ENCODE assay signal across 9 cellular contexts in genomic region chr22:22692707-22693530, GRCh38. TPM values are rescaled to one million over a fixed set of nuclear protein-coding genes. Genes with fewer than 3 reads are reported as not detected.
A peak's percentile ranks its signal among the peaks of the same experiment; 100 is the strongest.
DNase-seq lines count a peak whose midpoint lies in the region; ATAC-seq and TF ChIP-seq lines count a peak whose summit lies in the region.
"Had no signal": no experiment of that assay in that cellular context is flagged by ENCODE, and none has a peak within 500 bp of the region (broad histone marks: within the 10 kb centered on the region; RNA-seq: fewer than 3 reads in every experiment).

No MANE protein-coding gene starts in this region.

- H3K4me3 Mint-ChIP-seq in activated naive CD8-positive, alpha-beta T cell treated with anti-CD3 and anti-CD28 coated beads for 36 hours: no peak overlapping the region

- no peaks in the 10 kb centered on the region for H3K4me1 Mint-ChIP-seq in activated naive CD8-positive, alpha-beta T cell treated with anti-CD3 and anti-CD28 coated beads for 36 hours

- no peaks in the 10 kb centered on the region for H3K27me3 Mint-ChIP-seq in activated naive CD8-positive, alpha-beta T cell treated with anti-CD3 and anti-CD28 coated beads for 36 hours

- no peak overlapping the region for H3K4me3 ChIP-seq in HFF-Myc (replicated peaks; ENCODE audit: low read depth, low read length)

- DNase-seq in AG20443 (ENCODE audit: low spot score): peak; percentile 59
- DNase-seq in HFF-Myc (ENCODE audit: extremely low read depth, low read depth): no peak
- peak; percentile 11 for DNase-seq in SHP77 treated with DMSO at 0.1 percent for 48 hours (lab: John Stamatoyannopoulos, UW)
- DNase-seq in activated naive CD8-positive, alpha-beta T cell treated with anti-CD3 and anti-CD28 coated beads for 36 hours: peak; percentile 62
- DNase-seq in kidney glomerular epithelial cell (lab: John Stamatoyannopoulos, UW): peak; percentile 72
- peak; percentile 34 for DNase-seq in stimulated activated CD8-positive, alpha-beta memory T cell treated with anti-CD3 and anti-CD28 coated beads, Interleukin-15, amount 100 ng/mL, for 1 hour (ENCODE audit: low read depth)
- DNase-seq in SKM-1 (lab: John Stamatoyannopoulos, UW; ENCODE audit: unreplicated experiment): no peak

- no peaks in the 10 kb centered on the region for H3K36me3 Mint-ChIP-seq in activated naive CD8-positive, alpha-beta T cell treated with anti-CD3 and anti-CD28 coated beads for 36 hours

- H3K9me3 Mint-ChIP-seq in activated naive CD8-positive, alpha-beta T cell treated with anti-CD3 and anti-CD28 coated beads for 36 hours: no peaks in the 10 kb centered on the region

- ATAC-seq in GM18520 (IDR thresholded peaks at IDR 0.05; ENCODE audit: unreplicated experiment): no peak

- H3K27ac Mint-ChIP-seq in activated naive CD8-positive, alpha-beta T cell treated with anti-CD3 and anti-CD28 coated beads for 36 hours: no peak overlapping the region

- peak; percentile 76 for TF ChIP-seq CTCF in HFF-Myc (IDR thresholded peaks at IDR 0.05; ENCODE audit: low read depth, low read length, missing control alignments)

RNA-seq across cellular contexts. Expression of gene GGTLC2, which starts 48.5 kb away (rescaled TPM):
- not detected for total RNA-seq in activated naive CD8-positive, alpha-beta T cell treated with anti-CD3 and anti-CD28 coated beads for 36 hours
- total RNA-seq: skeletal muscle tissue had no signal

Comparison
In these comparisons a context has a peak if more than half of its experiments do, and no peak if none do; other contexts are left out.
1. DNase-seq: peak in AG20443 (single experiment), SHP77 treated with DMSO at 0.1 percent for 48 hours (single experiment), activated naive CD8-positive, alpha-beta T cell treated with anti-CD3 and anti-CD28 coated beads for 36 hours (single experiment), kidney glomerular epithelial cell (single experiment) and stimulated activated CD8-positive, alpha-beta memory T cell treated with anti-CD3 and anti-CD28 coated beads, Interleukin-15, amount 100 ng/mL, for 1 hour (single experiment); none in HFF-Myc (single experiment) and SKM-1 (single experiment).